In genomic region chr5:45642370-45642769, GRCh38 we compare ENCODE assay signal across 35 cellular contexts. TPM values are rescaled to one million over a fixed set of nuclear protein-coding genes. Genes with fewer than 3 reads are reported as not detected.
"Had no signal": no experiment of that assay in that cellular context is flagged by ENCODE, and none has a peak within 500 bp of the region (broad histone marks: within the 10 kb centered on the region; RNA-seq: fewer than 3 reads in every experiment).

No MANE protein-coding gene starts in this region.

- H3K36me3 Mint-ChIP-seq: activated naive CD4-positive, alpha-beta T cell treated with anti-CD3 and anti-CD28 coated beads, Interleukin-2, amount 10 ng/mL, durations not matched to agents 7 days and 5 days; activated naive CD4-positive, alpha-beta T cell treated with anti-CD3 and anti-CD28 coated beads, Interleukin-2, amount 50 U/mL, for 72 hours; activated naive CD8-positive, alpha-beta T cell treated with anti-CD3 and anti-CD28 coated beads, Interleukin-2, amount 10 ng/mL, durations not matched to agents 7 days and 5 days; brain had no signal

- H3K36me3 ChIP-seq: ascending aorta, breast epithelium, cardiac muscle cell, gastrocnemius medialis, heart right ventricle had no signal

- H3K27me3 ChIP-seq: ascending aorta, breast epithelium, cardiac muscle cell, dorsolateral prefrontal cortex, foreskin keratinocyte, gastrocnemius medialis, heart right ventricle, hepatocyte had no signal

- H3K27ac Mint-ChIP-seq: activated CD4-positive, alpha-beta memory T cell treated with anti-CD3 and anti-CD28 coated beads, Interleukin-2, amount 10 ng/mL, durations not matched to agents 7 days and 5 days; activated CD4-positive, alpha-beta T cell treated with anti-CD3 and anti-CD28 coated beads, Interleukin-2, amount 10 ng/mL, durations not matched to agents 7 days and 5 days; activated naive CD4-positive, alpha-beta T cell treated with anti-CD3 and anti-CD28 coated beads, Interleukin-2, amount 10 ng/mL, durations not matched to agents 7 days and 5 days; activated naive CD4-positive, alpha-beta T cell treated with anti-CD3 and anti-CD28 coated beads, Interleukin-2, amount 50 U/mL, for 72 hours; activated naive CD8-positive, alpha-beta T cell treated with anti-CD3 and anti-CD28 coated beads, Interleukin-2, amount 10 ng/mL, durations not matched to agents 7 days and 5 days; activated T-cell treated with anti-CD3 and anti-CD28 coated beads, Interleukin-2, amount 50 U/mL, for 24 hours; activated T-cell treated with anti-CD3 and anti-CD28 coated beads, Interleukin-2, amount 50 U/mL, for 72 hours; dendritic cell treated with granulocyte-macrophage colony-stimulating factor and Interleukin-4, amounts not matched to agents 40 ng/mL and 50 ng/mL, for 4 days; endodermal cell; T-helper 17 cell; T-helper 2 cell treated with Interferon-gamma antibody and Interleukin-4, amounts not matched to agents 5 μg/mL and 100 μg/mL, for 36 hours had no signal

- H3K9me3 ChIP-seq: ascending aorta, breast epithelium, gastrocnemius medialis, heart right ventricle had no signal

- H3K4me3 ChIP-seq: ascending aorta, breast epithelium, cardiac muscle cell, coronary artery, gastrocnemius medialis, heart right ventricle, hepatocyte had no signal

- H3K27me3 Mint-ChIP-seq: activated CD4-positive, alpha-beta memory T cell treated with anti-CD3 and anti-CD28 coated beads, Interleukin-2, amount 10 ng/mL, durations not matched to agents 7 days and 5 days; activated CD4-positive, alpha-beta T cell treated with anti-CD3 and anti-CD28 coated beads, Interleukin-2, amount 10 ng/mL, durations not matched to agents 7 days and 5 days; activated naive CD4-positive, alpha-beta T cell treated with anti-CD3 and anti-CD28 coated beads, Interleukin-2, amount 10 ng/mL, durations not matched to agents 7 days and 5 days; activated naive CD8-positive, alpha-beta T cell treated with anti-CD3 and anti-CD28 coated beads, Interleukin-2, amount 10 ng/mL, durations not matched to agents 7 days and 5 days; activated T-cell treated with anti-CD3 and anti-CD28 coated beads, Interleukin-2, amount 50 U/mL, for 24 hours; brain; dendritic cell treated with granulocyte-macrophage colony-stimulating factor and Interleukin-4, amounts not matched to agents 40 ng/mL and 50 ng/mL, for 4 days; T-helper 17 cell had no signal

- H3K4me1 ChIP-seq: ascending aorta, breast epithelium, foreskin keratinocyte, gastrocnemius medialis, heart right ventricle had no signal

- DNase-seq: activated CD4-positive, alpha-beta memory T cell treated with anti-CD3 and anti-CD28 coated beads, Interleukin-2, amount 10 ng/mL, durations not matched to agents 7 days and 5 days; activated CD4-positive, alpha-beta T cell treated with anti-CD3 and anti-CD28 coated beads for 1 hour; activated CD4-positive, alpha-beta T cell treated with anti-CD3 and anti-CD28 coated beads for 4 hours; activated CD4-positive, alpha-beta T cell treated with anti-CD3 and anti-CD28 coated beads, Interleukin-2, amount 10 ng/mL, durations not matched to agents 7 days and 5 days; activated CD4-positive, alpha-beta T cell treated with anti-CD3 and anti-CD28 coated beads, Interleukin-2, amount 50 U/mL, for 4 hours; activated CD4-positive, CD25-positive, alpha-beta regulatory T cell; activated CD8-positive, alpha-beta memory T cell treated with anti-CD3 and anti-CD28 coated beads, Interleukin-2, amount 50 U/mL, for 48 hours; activated gamma-delta T cell; activated naive CD4-positive, alpha-beta T cell; activated naive CD4-positive, alpha-beta T cell treated with anti-CD3 and anti-CD28 coated beads, Interleukin-2, amount 10 ng/mL, durations not matched to agents 7 days and 5 days; activated naive CD8-positive, alpha-beta T cell treated with anti-CD3 and anti-CD28 coated beads, Interleukin-2, amount 10 ng/mL, durations not matched to agents 7 days and 5 days; activated T-cell treated with anti-CD3 and anti-CD28 coated beads for 4 hours; activated T-cell treated with anti-CD3 and anti-CD28 coated beads, Interleukin-2, amount 50 U/mL, for 24 hours; activated T-cell treated with anti-CD3 and anti-CD28 coated beads, Interleukin-2, amount 50 U/mL, for 72 hours; central memory CD4-positive, alpha-beta T cell; cerebellar nuclear complex; dorsolateral prefrontal cortex; effector memory CD4-positive, alpha-beta T cell; endodermal cell; foreskin keratinocyte; gastrocnemius medialis; heart right ventricle; T-helper 17 cell; T1000 had no signal

- H3K4me1 Mint-ChIP-seq: activated CD4-positive, alpha-beta memory T cell treated with anti-CD3 and anti-CD28 coated beads, Interleukin-2, amount 10 ng/mL, durations not matched to agents 7 days and 5 days; activated CD4-positive, alpha-beta T cell treated with anti-CD3 and anti-CD28 coated beads, Interleukin-2, amount 10 ng/mL, durations not matched to agents 7 days and 5 days; activated naive CD4-positive, alpha-beta T cell treated with anti-CD3 and anti-CD28 coated beads, Interleukin-2, amount 10 ng/mL, durations not matched to agents 7 days and 5 days; activated naive CD8-positive, alpha-beta T cell treated with anti-CD3 and anti-CD28 coated beads, Interleukin-2, amount 10 ng/mL, durations not matched to agents 7 days and 5 days; brain; T-helper 17 cell had no signal

- H3K4me3 Mint-ChIP-seq: activated CD4-positive, alpha-beta memory T cell treated with anti-CD3 and anti-CD28 coated beads, Interleukin-2, amount 10 ng/mL, durations not matched to agents 7 days and 5 days; activated CD4-positive, alpha-beta T cell treated with anti-CD3 and anti-CD28 coated beads, Interleukin-2, amount 10 ng/mL, durations not matched to agents 7 days and 5 days; activated naive CD4-positive, alpha-beta T cell treated with anti-CD3 and anti-CD28 coated beads, Interleukin-2, amount 10 ng/mL, durations not matched to agents 7 days and 5 days; activated naive CD8-positive, alpha-beta T cell treated with anti-CD3 and anti-CD28 coated beads, Interleukin-2, amount 10 ng/mL, durations not matched to agents 7 days and 5 days; activated T-cell treated with anti-CD3 and anti-CD28 coated beads, Interleukin-2, amount 50 U/mL, for 24 hours; activated T-cell treated with anti-CD3 and anti-CD28 coated beads, Interleukin-2, amount 50 U/mL, for 72 hours; brain; dendritic cell treated with granulocyte-macrophage colony-stimulating factor and Interleukin-4, amounts not matched to agents 40 ng/mL and 50 ng/mL, for 4 days; endodermal cell; T-helper 17 cell; T-helper 2 cell treated with Interferon-gamma antibody and Interleukin-4, amounts not matched to agents 5 μg/mL and 100 μg/mL, for 36 hours had no signal

- H3K9me3 Mint-ChIP-seq: activated CD4-positive, alpha-beta T cell treated with anti-CD3 and anti-CD28 coated beads, Interleukin-2, amount 10 ng/mL, durations not matched to agents 7 days and 5 days; brain; dendritic cell treated with granulocyte-macrophage colony-stimulating factor and Interleukin-4, amounts not matched to agents 40 ng/mL and 50 ng/mL, for 4 days; endodermal cell had no signal

RNA-seq across cellular contexts. Expression of gene HCN1, which starts 53.8 kb away (rescaled TPM):
- total RNA-seq: activated CD4-positive, alpha-beta memory T cell treated with anti-CD3 and anti-CD28 coated beads, Interleukin-2, amount 10 ng/mL, durations not matched to agents 7 days and 5 days; activated CD4-positive, alpha-beta T cell treated with anti-CD3 and anti-CD28 coated beads, Interleukin-2, amount 10 ng/mL, durations not matched to agents 7 days and 5 days; activated naive CD4-positive, alpha-beta T cell treated with anti-CD3 and anti-CD28 coated beads, Interleukin-2, amount 50 U/mL, for 72 hours; activated naive CD8-positive, alpha-beta T cell treated with anti-CD3 and anti-CD28 coated beads, Interleukin-2, amount 10 ng/mL, durations not matched to agents 7 days and 5 days; activated T-cell treated with anti-CD3 and anti-CD28 coated beads, Interleukin-2, amount 50 U/mL, for 72 hours; ascending aorta; epithelial cell of proximal tubule; esophagus mucosa; foreskin keratinocyte; T-helper 17 cell had no signal
